ENCODE assay signal across 21 cellular contexts in genomic region chr2:171554991-171555615, GRCh38. TPM values are rescaled to one million over a fixed set of nuclear protein-coding genes. Genes with fewer than 3 reads are reported as not detected.
DNase-seq lines count a peak whose midpoint lies in the region; ATAC-seq and TF ChIP-seq lines count a peak whose summit lies in the region.
"Had no signal": no experiment of that assay in that cellular context is flagged by ENCODE, and none has a peak within 500 bp of the region (broad histone marks: within the 10 kb centered on the region; RNA-seq: fewer than 3 reads in every experiment).

No MANE protein-coding gene starts in this region.

- H3F3A ChIP-seq in GM23248 (ENCODE audit: insufficient read depth) (peaks cover 6% of the 10 kb centered on the region; the same call in 1 of the 2 replicates), PC-9 (ENCODE audit: insufficient read depth, low read depth) (no peaks in the 10 kb centered on the region; the same call in 1 of the 2 replicates)

- H3K9me2 ChIP-seq in GM23248 (ENCODE audit: insufficient read depth): no peaks in the 10 kb centered on the region
- no peaks in the 10 kb centered on the region for H3K9me2 ChIP-seq in PC-9 (ENCODE audit: insufficient read depth)

- H3K4me2 ChIP-seq in GM23248 (ENCODE audit: unreplicated experiment) (no peak overlapping the region), PC-9 (no peak overlapping the region)
- H3K4me2 ChIP-seq: BLaER1 treated with 17β-estradiol and CSF1 and Interleukin-3, amounts not matched to agents 10 nM and 100 nM had no signal

- H3K4me1 Mint-ChIP-seq in activated naive CD4-positive, alpha-beta T cell treated with anti-CD3 and anti-CD28 coated beads, Interleukin-2, amount 10 ng/mL, durations not matched to agents 7 days and 5 days: peaks cover 3% of the 10 kb centered on the region
- no peaks in the 10 kb centered on the region for H3K4me1 Mint-ChIP-seq in stimulated activated naive B cell treated with anti-CD40 and anti-IgM and Interleukin-4, amounts not matched to agents 10 μg/mL and 1 μg/mL and 100 μg/mL, for 72 hours

- TF ChIP-seq CTCF in PC-9 (conservative IDR thresholded peaks at IDR 0.05): no peak
- no peak for TF ChIP-seq CTCF in fibroblast of the aortic adventitia (IDR thresholded peaks at IDR 0.05; ENCODE audit: insufficient read depth, low read length)

- H3K27ac Mint-ChIP-seq in activated naive CD4-positive, alpha-beta T cell treated with anti-CD3 and anti-CD28 coated beads, Interleukin-2, amount 10 ng/mL, durations not matched to agents 7 days and 5 days: no peak overlapping the region
- H3K27ac Mint-ChIP-seq in stimulated activated naive B cell treated with anti-CD40 and anti-IgM and Interleukin-4, amounts not matched to agents 10 μg/mL and 1 μg/mL and 100 μg/mL, for 72 hours: no peak overlapping the region
- H3K27ac Mint-ChIP-seq: CD4-positive, alpha-beta T cell had no signal

- H3K9me3 ChIP-seq in GM23248 (ENCODE audit: low read depth) (no peaks in the 10 kb centered on the region), PC-9 (ENCODE audit: insufficient read depth, low read depth) (no peaks in the 10 kb centered on the region)

- CTCF ChIA-PET in PC-9 (lab: Charles Lee): no interaction called here
- CTCF ChIA-PET in activated naive CD4-positive, alpha-beta T cell treated with anti-CD3 and anti-CD28 coated beads, Interleukin-2, amount 10 ng/mL, durations not matched to agents 7 days and 5 days (lab: Charles Lee): no interaction called here

- peak; percentile 24 for DNase-seq in NCI-H2107 treated with DMSO at 0.1 percent for 48 hours (lab: John Stamatoyannopoulos, UW; ENCODE audit: unreplicated experiment)
- no peak for DNase-seq in NCI-H2107 (lab: John Stamatoyannopoulos, UW)
- DNase-seq in GM23248: peak; percentile 40
- DNase-seq in PC-9: no peak
- DNase-seq in fibroblast of the aortic adventitia (ENCODE audit: low read depth): peak; percentile 53
- DNase-seq in activated naive CD4-positive, alpha-beta T cell treated with anti-CD3 and anti-CD28 coated beads, Interleukin-2, amount 10 ng/mL, durations not matched to agents 7 days and 5 days: no peak
- DNase-seq in AML-193 (lab: John Stamatoyannopoulos, UW): no peak
- DNase-seq in stimulated activated naive B cell treated with anti-CD40 and anti-IgM and Interleukin-4, amounts not matched to agents 10 μg/mL and 1 μg/mL and 100 μg/mL, for 72 hours: no peak
- DNase-seq: ACHN; CD4-positive, alpha-beta T cell; Kasumi-1; MV-4-11; NCI-H1105; NCI-H1436 treated with DMSO at 0.1 percent for 48 hours; NCI-H1930; NCI-H345 had no signal

- POLR2A ChIA-PET in PC-9 (lab: Charles Lee; ENCODE audit: unreplicated experiment): no interaction called here

- H3K4me3 ChIP-seq in GM23248 (no peak overlapping the region), PC-9 (no peak overlapping the region), fibroblast of the aortic adventitia (ENCODE audit: low read depth, low read length) (no peak overlapping the region)
- H3K4me3 ChIP-seq: BLaER1 treated with 17β-estradiol and CSF1 and Interleukin-3, amounts not matched to agents 10 nM and 100 nM had no signal

- no peak for ATAC-seq in stimulated activated naive B cell treated with anti-CD40 and anti-IgM and Interleukin-4, amounts not matched to agents 10 μg/mL and 1 μg/mL and 100 μg/mL, for 72 hours (replicated peaks)
- ATAC-seq: Panc1 had no signal

- H3K4me1 ChIP-seq in GM23248 (ENCODE audit: insufficient read depth): peaks cover 20% of the 10 kb centered on the region
- no peaks in the 10 kb centered on the region for H3K4me1 ChIP-seq in PC-9 (replicated peaks; ENCODE audit: insufficient read depth)
- H3K4me1 ChIP-seq: BLaER1 treated with 17β-estradiol and CSF1 and Interleukin-3, amounts not matched to agents 10 nM and 100 nM had no signal

- H3K9me3 Mint-ChIP-seq in activated naive CD4-positive, alpha-beta T cell treated with anti-CD3 and anti-CD28 coated beads, Interleukin-2, amount 10 ng/mL, durations not matched to agents 7 days and 5 days: no peaks in the 10 kb centered on the region
- no peaks in the 10 kb centered on the region for H3K9me3 Mint-ChIP-seq in stimulated activated naive B cell treated with anti-CD40 and anti-IgM and Interleukin-4, amounts not matched to agents 10 μg/mL and 1 μg/mL and 100 μg/mL, for 72 hours
- H3K9me3 Mint-ChIP-seq: CD4-positive, alpha-beta T cell had no signal

- H3K79me2 ChIP-seq in GM23248 (ENCODE audit: insufficient read depth) (no peaks in the 10 kb centered on the region), PC-9 (ENCODE audit: low read depth) (no peaks in the 10 kb centered on the region)

- no peaks in the 10 kb centered on the region for H4K20me1 ChIP-seq in GM23248 (ENCODE audit: insufficient read depth)
- no peaks in the 10 kb centered on the region for H4K20me1 ChIP-seq in PC-9 (ENCODE audit: insufficient read depth)
- H4K20me1 ChIP-seq: BLaER1 treated with 17β-estradiol and CSF1 and Interleukin-3, amounts not matched to agents 10 nM and 100 nM had no signal

- no peaks in the 10 kb centered on the region for H3K36me3 Mint-ChIP-seq in activated naive CD4-positive, alpha-beta T cell treated with anti-CD3 and anti-CD28 coated beads, Interleukin-2, amount 10 ng/mL, durations not matched to agents 7 days and 5 days
- no peaks in the 10 kb centered on the region for H3K36me3 Mint-ChIP-seq in stimulated activated naive B cell treated with anti-CD40 and anti-IgM and Interleukin-4, amounts not matched to agents 10 μg/mL and 1 μg/mL and 100 μg/mL, for 72 hours

- no peak overlapping the region for H3K9ac ChIP-seq in GM23248
- H3K9ac ChIP-seq: BLaER1 treated with 17β-estradiol and CSF1 and Interleukin-3, amounts not matched to agents 10 nM and 100 nM had no signal

- H2AFZ ChIP-seq in GM23248 (no peak overlapping the region), PC-9 (no peak overlapping the region)

- H3K27me3 Mint-ChIP-seq in activated naive CD4-positive, alpha-beta T cell treated with anti-CD3 and anti-CD28 coated beads, Interleukin-2, amount 10 ng/mL, durations not matched to agents 7 days and 5 days: peaks cover 19% of the 10 kb centered on the region
- H3K27me3 Mint-ChIP-seq in stimulated activated naive B cell treated with anti-CD40 and anti-IgM and Interleukin-4, amounts not matched to agents 10 μg/mL and 1 μg/mL and 100 μg/mL, for 72 hours: no peaks in the 10 kb centered on the region

- in situ Hi-C loops in GM23248 (cut with MboI): no loop called here

- H3K27me3 ChIP-seq in GM23248 (replicated peaks; ENCODE audit: insufficient read depth) (no peaks in the 10 kb centered on the region), PC-9 (ENCODE audit: insufficient read depth, low read depth) (no peaks in the 10 kb centered on the region)
- H3K27me3 ChIP-seq: BLaER1 treated with 17β-estradiol and CSF1 and Interleukin-3, amounts not matched to agents 10 nM and 100 nM had no signal

- no peak overlapping the region for H3K4me3 Mint-ChIP-seq in activated naive CD4-positive, alpha-beta T cell treated with anti-CD3 and anti-CD28 coated beads, Interleukin-2, amount 10 ng/mL, durations not matched to agents 7 days and 5 days
- no peak overlapping the region for H3K4me3 Mint-ChIP-seq in stimulated activated naive B cell treated with anti-CD40 and anti-IgM and Interleukin-4, amounts not matched to agents 10 μg/mL and 1 μg/mL and 100 μg/mL, for 72 hours
- H3K4me3 Mint-ChIP-seq: CD4-positive, alpha-beta T cell had no signal

- H3K27ac ChIP-seq in GM23248 (no peak overlapping the region), PC-9 (no peak overlapping the region)
- H3K27ac ChIP-seq: 22Rv1; BLaER1 treated with 17β-estradiol and CSF1 and Interleukin-3, amounts not matched to agents 10 nM and 100 nM; HL-60; RWPE1 had no signal

- WGBS in GM23248 (ENCODE audit: low coverage in 1 of 2, low lambda C conversion rate in 2 of 2, missing lambda C conversion rate in 2 of 2), 2 experiments: 30 to 36% methylated on average over 3 of the region's 3 CpGs

- peaks cover 11% of the 10 kb centered on the region for H3K36me3 ChIP-seq in GM23248 (ENCODE audit: low read depth)
- H3K36me3 ChIP-seq in PC-9 (ENCODE audit: low read depth): 0 out of 2 replicates have a peak, but pooled peaks cover 3% of the 10 kb centered on the region
- H3K36me3 ChIP-seq: BLaER1 treated with 17β-estradiol and CSF1 and Interleukin-3, amounts not matched to agents 10 nM and 100 nM had no signal

- intact Hi-C loops in PC-9 (cut with micrococcal nuclease; ENCODE audit: unreplicated experiment): no loop called here

- TSS peak; percentile 23 for BruUV-seq in PC-9 (replicated peaks; lab: Mats Ljungman, UMichigan)

RNA-seq across cellular contexts. Expression of gene CYBRD1, which starts 32.8 kb away (rescaled TPM):
- 222 and 248 TPM in 2 replicates for total RNA-seq in GM23248 (2014; rRNA removed; shearing (Covaris generic))
- polyA plus RNA-seq in GM23248 (2016; fragmentation: Nextera tagmentation; extraction: Ambion mirVana): 166 and 168 TPM in 2 replicates
- total RNA-seq in PC-9 (2021) (125 and 132 TPM in 2 replicates), fibroblast of the aortic adventitia (ENCODE audit: low replicate concordance) (412 and 741 TPM in 2 replicates)

Comparison
In these comparisons a context has a peak if more than half of its experiments do, and no peak if none do; other contexts are left out.
1. DNase-seq: peak in NCI-H2107 treated with DMSO at 0.1 percent for 48 hours (single experiment), GM23248 (single experiment) and fibroblast of the aortic adventitia (single experiment); none in NCI-H2107 (single experiment), PC-9 (0 of 2), activated naive CD4-positive, alpha-beta T cell treated with anti-CD3 and anti-CD28 coated beads, Interleukin-2, amount 10 ng/mL, durations not matched to agents 7 days and 5 days (single experiment), AML-193 (0 of 2) and stimulated activated naive B cell treated with anti-CD40 and anti-IgM and Interleukin-4, amounts not matched to agents 10 μg/mL and 1 μg/mL and 100 μg/mL, for 72 hours (single experiment).